Comparison of ENCODE assay signal across 12 cellular contexts in the genomic region with DNA sequence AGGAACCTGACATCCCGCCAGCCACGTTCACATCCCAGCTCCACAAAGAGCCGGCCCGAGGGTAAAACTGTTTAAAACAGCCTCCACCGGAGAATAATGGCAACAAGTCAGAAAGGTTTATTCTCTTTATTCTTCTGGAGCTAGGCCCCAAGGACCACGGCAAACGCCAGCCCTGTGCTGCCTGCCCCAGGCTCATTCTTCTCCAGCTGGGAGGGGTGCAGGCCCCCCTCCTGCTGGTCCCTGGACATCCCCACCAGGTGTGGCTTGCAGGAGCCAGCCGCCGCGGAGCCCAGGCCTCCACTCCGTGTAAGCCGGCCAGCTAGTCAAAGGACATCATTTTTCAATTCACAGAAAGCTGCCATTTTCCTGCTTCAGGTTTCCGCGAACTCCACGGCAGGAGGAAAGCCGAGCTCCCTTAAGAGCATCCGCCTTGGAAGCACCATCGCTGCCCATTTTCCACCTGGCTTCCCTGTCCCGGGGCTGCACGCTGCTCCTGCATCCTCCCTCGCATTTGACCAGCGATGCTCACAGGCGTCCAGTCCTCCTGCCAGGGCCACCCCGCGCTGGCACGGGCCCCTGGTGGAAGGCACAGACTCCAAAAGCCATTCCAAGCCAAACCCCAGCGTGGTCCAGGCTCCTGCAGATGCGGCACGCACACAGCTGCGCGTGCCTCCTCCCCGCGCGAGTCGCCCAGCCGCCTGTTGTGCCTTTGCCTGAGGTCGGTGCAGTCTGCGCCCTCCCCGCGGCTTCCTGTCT.
"Had no signal": no experiment of that assay in that cellular context is flagged by ENCODE, and none has a peak within 500 bp of the region (broad histone marks: within the 10 kb centered on the region; RNA-seq: fewer than 3 reads in every experiment).

No MANE protein-coding gene starts in this region.

- H3K27me3 ChIP-seq: gastrocnemius medialis, right lobe of liver, transverse colon had no signal

- DNase-seq: activated CD4-positive, alpha-beta T cell treated with anti-CD3 and anti-CD28 coated beads, Interleukin-2, amount 50 U/mL, for 48 hours; activated CD4-positive, CD25-positive, alpha-beta regulatory T cell treated with anti-CD3 and anti-CD28 coated beads, Interleukin-2, amount 50 U/mL, for 72 hours; activated CD8-positive, alpha-beta memory T cell treated with anti-CD3 and anti-CD28 coated beads, Interleukin-2, amount 50 U/mL, for 48 hours; effector CD8-positive, alpha-beta T cell; gastrocnemius medialis; heart right ventricle; right lobe of liver; stimulated activated CD4-positive, alpha-beta T cell treated with anti-CD3 and anti-CD28 coated beads, Interleukin-2, amount 100 ng/mL, for 24 hours; stimulated activated naive B cell treated with anti-CD40 and anti-IgM and Interleukin-4, amounts not matched to agents 10 μg/mL and 1 μg/mL and 100 μg/mL, for 72 hours; SW 1271; transverse colon had no signal

- H3K4me3 ChIP-seq: breast epithelium, gastrocnemius medialis, heart right ventricle, right lobe of liver, transverse colon had no signal

- H3K27ac ChIP-seq: breast epithelium, gastrocnemius medialis, heart right ventricle, right lobe of liver, transverse colon had no signal

- ATAC-seq: gastrocnemius medialis; heart right ventricle; right lobe of liver; stimulated activated naive B cell treated with anti-CD40 and anti-IgM and Interleukin-4, amounts not matched to agents 10 μg/mL and 1 μg/mL and 100 μg/mL, for 72 hours had no signal

- H3K36me3 ChIP-seq: breast epithelium, gastrocnemius medialis, heart right ventricle, right lobe of liver, transverse colon had no signal

- H3K9me3 ChIP-seq: gastrocnemius medialis, heart right ventricle, right lobe of liver, transverse colon had no signal

- H3K4me1 ChIP-seq: breast epithelium, gastrocnemius medialis, heart right ventricle, right lobe of liver, transverse colon had no signal
